In the genomic region with DNA sequence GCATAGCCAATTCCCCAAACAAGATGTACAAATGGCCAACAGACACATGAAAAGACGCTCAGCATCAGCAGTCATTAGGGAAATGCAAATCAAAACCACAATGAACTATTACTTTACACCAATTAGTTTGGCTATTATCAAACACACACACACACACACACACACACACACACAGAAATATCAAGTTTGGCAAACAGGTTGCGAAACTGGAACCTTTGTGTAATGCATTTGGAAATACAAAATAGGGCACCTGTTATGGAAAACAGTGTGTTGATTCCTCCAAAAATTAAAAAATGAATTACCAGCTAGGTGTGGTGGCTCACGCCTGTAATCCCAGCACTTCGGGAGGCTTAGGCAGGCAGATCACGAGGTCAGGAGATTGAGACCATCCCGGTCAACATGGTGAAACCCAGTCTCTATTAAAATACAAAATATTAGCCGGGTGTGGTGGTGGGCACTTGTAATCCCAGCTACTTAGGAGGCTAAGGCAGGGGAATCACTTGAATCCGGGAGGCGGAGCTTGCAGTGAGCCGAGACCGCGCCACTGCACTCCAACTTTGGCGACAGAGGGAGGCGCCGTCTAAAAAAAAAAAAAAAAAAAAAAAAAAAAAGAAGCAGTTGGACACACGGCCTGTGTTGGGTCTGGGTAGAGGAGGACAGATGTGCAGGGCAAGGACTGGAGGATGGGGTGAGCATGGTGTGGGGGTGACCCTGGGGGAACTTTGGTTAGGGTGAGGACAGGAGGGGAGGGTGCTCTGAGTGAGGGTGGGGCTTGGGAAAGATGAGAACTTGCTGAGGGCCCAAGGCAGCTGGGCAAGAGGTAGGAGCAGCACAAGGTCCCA, we compare ENCODE assay signal across 19 cellular contexts. TPM values are rescaled to one million over a fixed set of nuclear protein-coding genes. Genes with fewer than 3 reads are reported as not detected.
DNase-seq lines count a peak whose midpoint lies in the region; ATAC-seq, FAIRE-seq and TF ChIP-seq lines count a peak whose summit lies in the region.
"Had no signal": no experiment of that assay in that cellular context is flagged by ENCODE, and none has a peak within 500 bp of the region (broad histone marks: within the 10 kb centered on the region; RNA-seq: fewer than 3 reads in every experiment).

No MANE protein-coding gene starts in this region.

- no peaks in the 10 kb centered on the region for H3K9me3 Mint-ChIP-seq in activated naive CD4-positive, alpha-beta T cell treated with anti-CD3 and anti-CD28 coated beads, Interleukin-2, amount 10 ng/mL, durations not matched to agents 7 days and 5 days
- no peaks in the 10 kb centered on the region for H3K9me3 Mint-ChIP-seq in effector memory CD8-positive, alpha-beta T cell
- no peaks in the 10 kb centered on the region for H3K9me3 Mint-ChIP-seq in stimulated activated naive B cell treated with anti-CD40 and anti-IgM and Interleukin-4, amounts not matched to agents 10 μg/mL and 1 μg/mL and 100 μg/mL, for 72 hours

- CTCF ChIA-PET in activated naive CD4-positive, alpha-beta T cell treated with anti-CD3 and anti-CD28 coated beads, Interleukin-2, amount 10 ng/mL, durations not matched to agents 7 days and 5 days (lab: Charles Lee) = no interaction called here
- CTCF ChIA-PET in OCI-LY7 (lab: Charles Lee; ENCODE audit: unreplicated experiment) = no interaction called here

- H3K4me1 Mint-ChIP-seq in activated naive CD4-positive, alpha-beta T cell treated with anti-CD3 and anti-CD28 coated beads, Interleukin-2, amount 10 ng/mL, durations not matched to agents 7 days and 5 days = peaks cover 47% of the 10 kb centered on the region
- peaks cover 39 to 55% of the 10 kb centered on the region in 2 donors for H3K4me1 Mint-ChIP-seq in effector memory CD8-positive, alpha-beta T cell (ENCODE audit: low read depth in 2 of 2)
- peaks cover 21 to 32% of the 10 kb centered on the region in 2 donors for H3K4me1 Mint-ChIP-seq in stimulated activated naive B cell treated with anti-CD40 and anti-IgM and Interleukin-4, amounts not matched to agents 10 μg/mL and 1 μg/mL and 100 μg/mL, for 72 hours

- no peaks in the 10 kb centered on the region for H3K9me2 ChIP-seq in OCI-LY7 (ENCODE audit: insufficient read depth, low read length)

- no peak overlapping the region for H3K27ac ChIP-seq in OCI-LY7 (ENCODE audit: low read depth, low read length, poor library complexity, severe bottlenecking)
- H3K27ac ChIP-seq: foreskin keratinocyte had no signal

- no peak for ATAC-seq in effector memory CD8-positive, alpha-beta T cell (replicated peaks)
- ATAC-seq in stimulated activated naive B cell treated with anti-CD40 and anti-IgM and Interleukin-4, amounts not matched to agents 10 μg/mL and 1 μg/mL and 100 μg/mL, for 72 hours (replicated peaks) = no peak
- ATAC-seq in GM19397 (IDR thresholded peaks at IDR 0.05; ENCODE audit: unreplicated experiment) = no peak
- ATAC-seq: foreskin keratinocyte had no signal

- H3K9me3 ChIP-seq in OCI-LY7 (ENCODE audit: low read length) = no peaks in the 10 kb centered on the region
- H3K9me3 ChIP-seq: HAP-1, sigmoid colon had no signal

- intact Hi-C loops in OCI-LY7 (cut with micrococcal nuclease; ENCODE audit: unreplicated experiment) (no loop called here), posterior cingulate gyrus (cut with DNase I) (no loop called here)

- peaks cover 16% of the 10 kb centered on the region for H3K4me1 ChIP-seq in OCI-LY7 (ENCODE audit: insufficient read depth, low read length, poor library complexity, severe bottlenecking)
- H3K4me1 ChIP-seq: foreskin keratinocyte, HAP-1 had no signal

- H3K36me3 ChIP-seq in OCI-LY7 (ENCODE audit: insufficient read depth, low read length) = no peaks in the 10 kb centered on the region
- H3K36me3 ChIP-seq: HAP-1 had no signal

- H2AFZ ChIP-seq in OCI-LY7 (ENCODE audit: low read length) = no peak overlapping the region

- H3K79me2 ChIP-seq in OCI-LY7 (ENCODE audit: insufficient read depth, low read depth, low read length) = no peaks in the 10 kb centered on the region

- peak overlapping the region; percentile 96 for H3K4me3 Mint-ChIP-seq in activated naive CD4-positive, alpha-beta T cell treated with anti-CD3 and anti-CD28 coated beads, Interleukin-2, amount 10 ng/mL, durations not matched to agents 7 days and 5 days
- H3K4me3 Mint-ChIP-seq in effector memory CD8-positive, alpha-beta T cell = peak overlapping the region; percentile 96 to 100
- peak overlapping the region; percentile 91 to 98 for H3K4me3 Mint-ChIP-seq in stimulated activated naive B cell treated with anti-CD40 and anti-IgM and Interleukin-4, amounts not matched to agents 10 μg/mL and 1 μg/mL and 100 μg/mL, for 72 hours

- H4K20me1 ChIP-seq in OCI-LY7 (ENCODE audit: insufficient read depth, low read length) = no peaks in the 10 kb centered on the region

- H3K27ac Mint-ChIP-seq in activated naive CD4-positive, alpha-beta T cell treated with anti-CD3 and anti-CD28 coated beads, Interleukin-2, amount 10 ng/mL, durations not matched to agents 7 days and 5 days = no peak overlapping the region
- H3K27ac Mint-ChIP-seq in effector memory CD8-positive, alpha-beta T cell = peak overlapping the region; percentile 28 to 93
- no peak overlapping the region for H3K27ac Mint-ChIP-seq in stimulated activated naive B cell treated with anti-CD40 and anti-IgM and Interleukin-4, amounts not matched to agents 10 μg/mL and 1 μg/mL and 100 μg/mL, for 72 hours

- peaks cover 13% of the 10 kb centered on the region for H3K36me3 Mint-ChIP-seq in activated naive CD4-positive, alpha-beta T cell treated with anti-CD3 and anti-CD28 coated beads, Interleukin-2, amount 10 ng/mL, durations not matched to agents 7 days and 5 days
- peaks cover 14% of the 10 kb centered on the region for H3K36me3 Mint-ChIP-seq in effector memory CD8-positive, alpha-beta T cell (ENCODE audit: insufficient read depth)
- peaks cover 0 to 1% of the 10 kb centered on the region in 2 donors for H3K36me3 Mint-ChIP-seq in stimulated activated naive B cell treated with anti-CD40 and anti-IgM and Interleukin-4, amounts not matched to agents 10 μg/mL and 1 μg/mL and 100 μg/mL, for 72 hours

- BruUV-seq in OCI-LY7 (replicated peaks; lab: Mats Ljungman, UMichigan) = no TSS peak

- peak overlapping the region; percentile 94; the same call in 1 of the 2 replicates for H3K4me2 ChIP-seq in OCI-LY7 (ENCODE audit: low read length)

- no peak for FAIRE-seq in urothelium cell line (lab: Jason Lieb, UNC)

- H3K4me3 ChIP-seq in OCI-LY7 (ENCODE audit: low read depth, low read length, poor library complexity, severe bottlenecking) = no peak overlapping the region
- H3K4me3 ChIP-seq: lung had no signal

- peaks cover 11% of the 10 kb centered on the region for H3K27me3 Mint-ChIP-seq in activated naive CD4-positive, alpha-beta T cell treated with anti-CD3 and anti-CD28 coated beads, Interleukin-2, amount 10 ng/mL, durations not matched to agents 7 days and 5 days
- no peaks in the 10 kb centered on the region for H3K27me3 Mint-ChIP-seq in effector memory CD8-positive, alpha-beta T cell
- peaks cover 0 to 25% of the 10 kb centered on the region in 2 donors for H3K27me3 Mint-ChIP-seq in stimulated activated naive B cell treated with anti-CD40 and anti-IgM and Interleukin-4, amounts not matched to agents 10 μg/mL and 1 μg/mL and 100 μg/mL, for 72 hours

- POLR2A ChIA-PET in OCI-LY7 (lab: Charles Lee) = interaction anchor here (1.1 to 2.8 kb wide), 2 partner anchors 12 to 13 kb away, joined by 3 to 18 read pairs; no protein-coding TSS in a partner anchor

- DNase-seq in activated naive CD4-positive, alpha-beta T cell treated with anti-CD3 and anti-CD28 coated beads, Interleukin-2, amount 10 ng/mL, durations not matched to agents 7 days and 5 days = no peak
- DNase-seq in activated naive CD4-positive, alpha-beta T cell treated with Interleukin-2 at 50 U/mL for 16 hours = no peak
- DNase-seq in OCI-LY7 (ENCODE audit: low spot score) (no peak), urothelium cell line (ENCODE audit: low spot score) (no peak), posterior cingulate gyrus (no peak)
- DNase-seq in effector memory CD8-positive, alpha-beta T cell = no peak
- DNase-seq in stimulated activated naive B cell treated with anti-CD40 and anti-IgM and Interleukin-4, amounts not matched to agents 10 μg/mL and 1 μg/mL and 100 μg/mL, for 72 hours = no peak
- DNase-seq: activated CD4-positive, alpha-beta T cell treated with anti-CD3 and anti-CD28 coated beads, Interleukin-2, amount 50 U/mL, for 4 hours; central memory CD4-positive, alpha-beta T cell; DND-41; foreskin keratinocyte; NK-92 treated with Interleukin-12 subunit alpha and Interleukin-12 subunit beta, amount 100 ng/mL, for 24 hours; SHP77; stimulated activated CD4-positive, alpha-beta T cell treated with anti-CD3 and anti-CD28 coated beads, Interleukin-4, amount 100 ng/mL, for 1 hour; T-helper 9 cell had no signal

- no peak for TF ChIP-seq CTCF in OCI-LY7 (conservative IDR thresholded peaks at IDR 0.05; ENCODE audit: low read length)

RNA-seq across cellular contexts. Expression of gene HLA-F, which starts 23.8 kb away (rescaled TPM):
- total RNA-seq in OCI-LY7 (2014; rRNA removed; shearing (Covaris generic)) = 83.2 and 140 TPM in 2 replicates
- 56.0 and 65.8 TPM in 2 replicates for total RNA-seq in OCI-LY7 (2022)

Comparison
In these comparisons a context has a peak if more than half of its experiments do, and no peak if none do; other contexts are left out.
1. H3K27ac Mint-ChIP-seq: peak in effector memory CD8-positive, alpha-beta T cell (2 of 2); none in activated naive CD4-positive, alpha-beta T cell treated with anti-CD3 and anti-CD28 coated beads, Interleukin-2, amount 10 ng/mL, durations not matched to agents 7 days and 5 days (single experiment) and stimulated activated naive B cell treated with anti-CD40 and anti-IgM and Interleukin-4, amounts not matched to agents 10 μg/mL and 1 μg/mL and 100 μg/mL, for 72 hours (single experiment).
2. Peak in every context shown above with its lines, with median percentiles within 50 percentile points of each other: H3K4me3 Mint-ChIP-seq.